ENCODE assay signal across 19 cellular contexts in genomic region chr10:70111496-70111895, GRCh38. TPM values are rescaled to one million over a fixed set of nuclear protein-coding genes. Genes with fewer than 3 reads are reported as not detected.
DNase-seq lines count a peak whose midpoint lies in the region; ATAC-seq, FAIRE-seq and TF ChIP-seq lines count a peak whose summit lies in the region.
"Had no signal": no experiment of that assay in that cellular context is flagged by ENCODE, and none has a peak within 500 bp of the region (broad histone marks: within the 10 kb centered on the region; RNA-seq: fewer than 3 reads in every experiment).

No MANE protein-coding gene starts in this region.

- H2BK120ac ChIP-seq in H1 (replicated peaks; ENCODE audit: low read depth, low read length): no peak overlapping the region

- no peak overlapping the region for H4K5ac ChIP-seq in H1 (ENCODE audit: insufficient read length, low read depth, low read length)

- no peak overlapping the region for H3K4me3 ChIP-seq in H1 (ENCODE audit: extremely low read depth in 1 of 4, insufficient read depth in 2 of 4, low read depth in 3 of 4, low read length in 4 of 4)
- no peak overlapping the region for H3K4me3 ChIP-seq in spleen
- H3K4me3 ChIP-seq: BLaER1, GM23248 had no signal

- H3K18ac ChIP-seq in H1 (ENCODE audit: extremely low read depth, low read length): no peak overlapping the region

- POLR2A ChIA-PET in activated CD8-positive, alpha-beta T cell treated with anti-CD3 and anti-CD28 coated beads, Interleukin-2, amount 10 ng/mL, durations not matched to agents 7 days and 5 days (lab: Charles Lee): no interaction called here
- POLR2A ChIA-PET in activated CD8-positive, alpha-beta T cell treated with anti-CD3 and anti-CD28 coated beads for 36 hours (lab: Charles Lee): no interaction called here
- POLR2A ChIA-PET in RWPE1 (lab: Yijun Ruan, JAX; ENCODE audit: low non-redundant PET): no interaction called here
- POLR2A ChIA-PET in H1 (lab: Charles Lee; ENCODE audit: partially characterized antibody): no interaction called here

- no peak for TF ChIP-seq RAD21 in H1 (IDR thresholded peaks at IDR 0.05 in 1 of 2, conservative IDR thresholded peaks at IDR 0.05 in 1 of 2; ENCODE audit: low read depth in 2 of 2, low read length in 2 of 2)

- no peak overlapping the region for H2AK5ac ChIP-seq in H1 (ENCODE audit: low read depth, low read length)

- ATAC-seq in activated CD8-positive, alpha-beta T cell treated with anti-CD3 and anti-CD28 coated beads, Interleukin-2, amount 10 ng/mL, durations not matched to agents 7 days and 5 days: no peak
- no peak for ATAC-seq in activated CD8-positive, alpha-beta T cell treated with anti-CD3 and anti-CD28 coated beads for 36 hours
- no peak for ATAC-seq in HG03139 (IDR thresholded peaks at IDR 0.05; ENCODE audit: unreplicated experiment)

- 0 out of 2 replicates have a peak overlapping the region, but pooled peaks have one; percentile 65 for H4K8ac ChIP-seq in H1 (ENCODE audit: extremely low read depth, insufficient read depth, low read length)

- no peak for TF ChIP-seq POLR2A in H1 (IDR thresholded peaks at IDR 0.05; ENCODE audit: control extremely low read depth in 1 of 2, low read depth in 2 of 2, low read length in 2 of 2)
- TF ChIP-seq POLR2A in spleen (IDR thresholded peaks at IDR 0.05): no peak

- no peaks in the 10 kb centered on the region for H3K23me2 ChIP-seq in H1 (ENCODE audit: low read depth, low read length)

- no peak for FAIRE-seq in H1 (lab: Jason Lieb, UNC)
- FAIRE-seq: GM12892, GM18507, H54, HTR-8/SVneo had no signal

- no peak overlapping the region for H3K23ac ChIP-seq in H1 (ENCODE audit: insufficient read length)

- no peaks in the 10 kb centered on the region for H3K27me3 Mint-ChIP-seq in activated CD8-positive, alpha-beta T cell treated with anti-CD3 and anti-CD28 coated beads, Interleukin-2, amount 10 ng/mL, durations not matched to agents 7 days and 5 days (ENCODE audit: low read depth)
- H3K27me3 Mint-ChIP-seq in activated CD8-positive, alpha-beta T cell treated with anti-CD3 and anti-CD28 coated beads for 36 hours: no peaks in the 10 kb centered on the region
- H3K27me3 Mint-ChIP-seq: CD4-positive, alpha-beta memory T cell had no signal

- H3K36me3 ChIP-seq in H1 (ENCODE audit: control insufficient read depth in 2 of 4, insufficient read depth in 4 of 4, low read length in 3 of 4): no peaks in the 10 kb centered on the region; a peak in 1 of 8 replicates
- H3K36me3 ChIP-seq in spleen: peaks cover 0 to 70% (median 29%) of the 10 kb centered on the region in 6 donors

- peaks cover 27% of the 10 kb centered on the region for H3K4me1 Mint-ChIP-seq in activated CD8-positive, alpha-beta T cell treated with anti-CD3 and anti-CD28 coated beads, Interleukin-2, amount 10 ng/mL, durations not matched to agents 7 days and 5 days (ENCODE audit: low read depth)
- H3K4me1 Mint-ChIP-seq in activated CD8-positive, alpha-beta T cell treated with anti-CD3 and anti-CD28 coated beads for 36 hours (ENCODE audit: low read depth): peaks cover 15% of the 10 kb centered on the region

- CTCF ChIA-PET in activated CD8-positive, alpha-beta T cell treated with anti-CD3 and anti-CD28 coated beads, Interleukin-2, amount 10 ng/mL, durations not matched to agents 7 days and 5 days (lab: Charles Lee): interaction anchor here (1.6 kb wide), 1 partner anchor 16 kb away, joined by 3 read pairs; no protein-coding TSS in a partner anchor
- CTCF ChIA-PET in activated CD8-positive, alpha-beta T cell treated with anti-CD3 and anti-CD28 coated beads for 36 hours (lab: Charles Lee): interaction anchor here (1.2 kb wide), 1 partner anchor 153 kb away, joined by 3 read pairs; no protein-coding TSS in a partner anchor
- CTCF ChIA-PET in RWPE1 (lab: Yijun Ruan, JAX): no interaction called here
- CTCF ChIA-PET in H1 (lab: Charles Lee; ENCODE audit: partially characterized antibody): interaction anchor here (8.9 to 13.4 kb wide), 2 partner anchors 8 to 19 kb away, joined by 90 to 155 read pairs; no protein-coding TSS in a partner anchor

- no peaks in the 10 kb centered on the region for H3K79me1 ChIP-seq in H1 (ENCODE audit: low read depth, low read length)

- WGBS in H1 (ENCODE audit: extremely low coverage in 1 of 2, insufficient coverage in 1 of 2, insufficient read length in 1 of 2, insufficient replicate concordance in 2 of 2, low coverage in 1 of 2, low lambda C conversion rate in 2 of 2, missing lambda C conversion rate in 1 of 2), 2 experiments: 92% methylated on average over 22 of the region's 22 CpGs; no CpG with 5 or more reads in 1 of the 2 experiments
- WGBS in spleen, 5 donors: 92 to 98% (median 95%) methylated on average over 22 of the region's 22 CpGs

- no peak overlapping the region for H2BK5ac ChIP-seq in H1 (ENCODE audit: low read depth, low read length)

- intact Hi-C loops in activated CD8-positive, alpha-beta T cell treated with anti-CD3 and anti-CD28 coated beads for 36 hours (cut with micrococcal nuclease): no loop called here
- intact Hi-C loops in spleen (cut with DNase I; ENCODE audit: low total_unique reads): no loop called here

- peaks cover 0 to 2% (median under 1%) of the 10 kb centered on the region in 4 experiments; a peak in 2 of 7 replicates for H3K4me1 ChIP-seq in H1 (replicated peaks in 1 of 4; ENCODE audit: control insufficient read depth in 3 of 4, insufficient read depth in 4 of 4, low read length in 3 of 4)
- H3K4me1 ChIP-seq in spleen: peaks cover 0 to 10% (median 6%) of the 10 kb centered on the region in 6 donors

- 0 out of 2 replicates have a peak overlapping the region, but pooled peaks have one; percentile 8 for H3K27ac ChIP-seq in RWPE1
- no peak overlapping the region for H3K27ac ChIP-seq in H1 (ENCODE audit: low read depth, low read length)
- H3K27ac ChIP-seq in spleen: no peak overlapping the region
- H3K27ac ChIP-seq: BLaER1, GM23248 had no signal

- H3K56ac ChIP-seq in H1 (replicated peaks; ENCODE audit: insufficient read length, low read depth, low read length): no peak overlapping the region

- no peak overlapping the region for H2BK15ac ChIP-seq in H1 (ENCODE audit: low read length)

- peak overlapping the region; percentile 30 for H3K27ac Mint-ChIP-seq in activated CD8-positive, alpha-beta T cell treated with anti-CD3 and anti-CD28 coated beads, Interleukin-2, amount 10 ng/mL, durations not matched to agents 7 days and 5 days
- H3K27ac Mint-ChIP-seq in activated CD8-positive, alpha-beta T cell treated with anti-CD3 and anti-CD28 coated beads for 36 hours: no peak overlapping the region

- no peak overlapping the region for H3K14ac ChIP-seq in H1 (ENCODE audit: insufficient read length)

- H3K4me3 Mint-ChIP-seq in activated CD8-positive, alpha-beta T cell treated with anti-CD3 and anti-CD28 coated beads, Interleukin-2, amount 10 ng/mL, durations not matched to agents 7 days and 5 days: no peak overlapping the region
- H3K4me3 Mint-ChIP-seq in activated CD8-positive, alpha-beta T cell treated with anti-CD3 and anti-CD28 coated beads for 36 hours: no peak overlapping the region
- H3K4me3 Mint-ChIP-seq: CD4-positive, alpha-beta memory T cell had no signal

- H3K4me2 ChIP-seq in H1 (ENCODE audit: insufficient read depth in 1 of 2, low read depth in 2 of 2, low read length in 2 of 2): no peak overlapping the region
- H3K4me2 ChIP-seq: BLaER1 had no signal

- H4K20me1 ChIP-seq in H1 (replicated peaks in 1 of 2; ENCODE audit: control insufficient read depth in 1 of 2, insufficient read depth in 2 of 2, low read length in 2 of 2): peaks cover 0 to 4% of the 10 kb centered on the region in 2 experiments
- H4K20me1 ChIP-seq: BLaER1 had no signal

- no peaks in the 10 kb centered on the region for H3K79me2 ChIP-seq in H1 (ENCODE audit: control insufficient read depth in 1 of 2, insufficient read depth in 2 of 2, low read length in 2 of 2)

- no peak overlapping the region for H4K91ac ChIP-seq in H1 (replicated peaks; ENCODE audit: insufficient read length, low read length)

- H3K9me3 Mint-ChIP-seq in activated CD8-positive, alpha-beta T cell treated with anti-CD3 and anti-CD28 coated beads, Interleukin-2, amount 10 ng/mL, durations not matched to agents 7 days and 5 days (ENCODE audit: insufficient read depth): no peaks in the 10 kb centered on the region
- no peaks in the 10 kb centered on the region for H3K9me3 Mint-ChIP-seq in activated CD8-positive, alpha-beta T cell treated with anti-CD3 and anti-CD28 coated beads for 36 hours
- H3K9me3 Mint-ChIP-seq: CD4-positive, alpha-beta memory T cell had no signal

- no peak overlapping the region for H2BK20ac ChIP-seq in H1 (ENCODE audit: low read length)

- no peak overlapping the region for H3K9ac ChIP-seq in H1 (replicated peaks in 1 of 4; ENCODE audit: extremely low read depth in 1 of 4, low read depth in 3 of 4, low read length in 3 of 4)
- H3K9ac ChIP-seq: BLaER1, GM23248 had no signal

- H3K27me3 ChIP-seq in H1 (replicated peaks in 1 of 4; ENCODE audit: control insufficient read depth in 3 of 4, extremely low read depth in 1 of 4, insufficient read depth in 3 of 4, low read length in 3 of 4) (no peaks in the 10 kb centered on the region), spleen (replicated peaks in 1 of 7) (no peaks in the 10 kb centered on the region)
- H3K27me3 ChIP-seq: BLaER1 had no signal

- TF ChIP-seq CTCF in activated CD8-positive, alpha-beta T cell treated with anti-CD3 and anti-CD28 coated beads for 36 hours (IDR thresholded peaks at IDR 0.05): no peak
- TF ChIP-seq CTCF in RWPE1 (conservative IDR thresholded peaks at IDR 0.05; ENCODE audit: low read depth): no peak
- no peak for TF ChIP-seq CTCF in H1 (IDR thresholded peaks at IDR 0.05; ENCODE audit: control extremely low read depth in 1 of 3, insufficient read depth in 1 of 3, low read depth in 1 of 3, low read length in 3 of 3)
- TF ChIP-seq CTCF in spleen (IDR thresholded peaks at IDR 0.05 in 8 of 11, conservative IDR thresholded peaks at IDR 0.05 in 3 of 11): no peak

- TF ChIP-seq EP300 in H1 (IDR thresholded peaks at IDR 0.05; ENCODE audit: borderline replicate concordance in 1 of 2, low read depth in 2 of 2, low read length in 2 of 2): no peak

- H3K9me3 ChIP-seq in H1 (ENCODE audit: insufficient read depth in 2 of 2, low read depth in 1 of 2, low read length in 1 of 2): no peaks in the 10 kb centered on the region
- H3K9me3 ChIP-seq in spleen: no peaks in the 10 kb centered on the region
- H3K9me3 ChIP-seq: BLaER1 had no signal

- H3K36me3 Mint-ChIP-seq in activated CD8-positive, alpha-beta T cell treated with anti-CD3 and anti-CD28 coated beads, Interleukin-2, amount 10 ng/mL, durations not matched to agents 7 days and 5 days (ENCODE audit: low read depth): peaks cover 23% of the 10 kb centered on the region
- peaks cover 10% of the 10 kb centered on the region for H3K36me3 Mint-ChIP-seq in activated CD8-positive, alpha-beta T cell treated with anti-CD3 and anti-CD28 coated beads for 36 hours (ENCODE audit: low read depth)

- no peak overlapping the region for H2AFZ ChIP-seq in H1 (ENCODE audit: low read length)
- H2AFZ ChIP-seq: GM23248 had no signal

- no peak overlapping the region for H3K4ac ChIP-seq in H1 (replicated peaks; ENCODE audit: insufficient read length, low read depth, low read length)

- DNase-seq in activated CD8-positive, alpha-beta T cell treated with anti-CD3 and anti-CD28 coated beads, Interleukin-2, amount 10 ng/mL, durations not matched to agents 7 days and 5 days: no peak
- DNase-seq in activated CD8-positive, alpha-beta T cell treated with anti-CD3 and anti-CD28 coated beads for 36 hours: no peak
- no peak for DNase-seq in RWPE1 (ENCODE audit: low spot score)
- no peak for DNase-seq in H1 (ENCODE audit: low read depth in 1 of 2, low spot score in 2 of 2)
- peak; percentile 70 for DNase-seq in spleen
- DNase-seq in NCI-H2171 treated with DMSO at 0.1 percent for 48 hours (lab: John Stamatoyannopoulos, UW): no peak
- DNase-seq: 8988T; CD4-positive, alpha-beta memory T cell; DMS153; DMS79; GDM1; GM23248; HCEC 1CT had no signal

- H2BK12ac ChIP-seq in H1 (ENCODE audit: low read depth, low read length): no peak overlapping the region

RNA-seq across cellular contexts. Expression of gene AIFM2, which starts 21.1 kb away (rescaled TPM):
- total RNA-seq in activated CD8-positive, alpha-beta T cell treated with anti-CD3 and anti-CD28 coated beads, Interleukin-2, amount 10 ng/mL, durations not matched to agents 7 days and 5 days: 1 to 10 TPM; 7.2 to 7.5 TPM
- total RNA-seq in activated CD8-positive, alpha-beta T cell treated with anti-CD3 and anti-CD28 coated beads for 36 hours: 1 to 10 TPM; 6.3 to 8.2 TPM
- total RNA-seq in H1 (2021; fragmentation: NEBNext Ultra II Directional; extraction: Animal tissue kit (Norgen Biotek cat#: 25700)): 3.0 and 4.0 TPM in 2 replicates
- polyA plus RNA-seq in H1 (2011; rRNA removed): 3.5 and 4.0 TPM in 2 replicates
- 3.3 TPM for polyA plus RNA-seq in H1 (2011; cell fraction: cytosol; rRNA removed)
- 4.1 TPM for polyA plus RNA-seq in H1 (2011; cell fraction: nucleus; rRNA removed)
- 2.5 to 5.1 TPM (median 4.2 TPM) in 4 replicates for polyA plus RNA-seq in H1 (2012, experiment 1 of 2)
- 2.3 TPM for polyA plus RNA-seq in H1 (2012, experiment 2 of 2)
- 1.8 TPM for polyA plus RNA-seq in H1 (2013, experiment 1 of 2)
- 1.6 TPM for polyA plus RNA-seq in H1 (2013, experiment 2 of 2)
- 2.2 and 2.3 TPM in 2 replicates for polyA minus RNA-seq in H1 (2011; rRNA and poly(A)+ RNA removed)
- 2.7 TPM for polyA minus RNA-seq in H1 (2011; cell fraction: cytosol; rRNA and poly(A)+ RNA removed)
- polyA minus RNA-seq in H1 (2011; cell fraction: nucleus; rRNA and poly(A)+ RNA removed): 1.4 TPM
- 1 to 10 TPM; 5.1 to 9.4 (median 8.7) TPM for total RNA-seq in spleen
- 1 to 10 TPM; 4.3 to 6.2 (median 6.2) TPM for polyA plus RNA-seq in spleen

RNA-seq across cellular contexts. Expression of gene TYSND1, which starts 35.0 kb away (rescaled TPM):
- total RNA-seq in activated CD8-positive, alpha-beta T cell treated with anti-CD3 and anti-CD28 coated beads, Interleukin-2, amount 10 ng/mL, durations not matched to agents 7 days and 5 days: 10 to 100 TPM; 12.0 to 13.4 TPM
- total RNA-seq in activated CD8-positive, alpha-beta T cell treated with anti-CD3 and anti-CD28 coated beads for 36 hours: 10 to 100 TPM; 20.0 to 20.3 TPM
- 14.1 and 15.0 TPM in 2 replicates for total RNA-seq in H1 (2021; fragmentation: NEBNext Ultra II Directional; extraction: Animal tissue kit (Norgen Biotek cat#: 25700))
- polyA plus RNA-seq in H1 (2011; rRNA removed): 11.9 and 15.9 TPM in 2 replicates
- polyA plus RNA-seq in H1 (2011; cell fraction: cytosol; rRNA removed): 13.0 TPM
- polyA plus RNA-seq in H1 (2011; cell fraction: nucleus; rRNA removed): 39.9 TPM
- 10.9 to 15.9 TPM (median 14.0 TPM) in 4 replicates for polyA plus RNA-seq in H1 (2012, experiment 1 of 2)
- 14.2 TPM for polyA plus RNA-seq in H1 (2012, experiment 2 of 2)
- 9.2 TPM for polyA plus RNA-seq in H1 (2013, experiment 1 of 2)
- 9.0 TPM for polyA plus RNA-seq in H1 (2013, experiment 2 of 2)
- polyA minus RNA-seq in H1 (2011; rRNA and poly(A)+ RNA removed): 9.3 and 10.3 TPM in 2 replicates
- 6.7 TPM for polyA minus RNA-seq in H1 (2011; cell fraction: cytosol; rRNA and poly(A)+ RNA removed)
- 14.4 TPM for polyA minus RNA-seq in H1 (2011; cell fraction: nucleus; rRNA and poly(A)+ RNA removed)
- total RNA-seq in spleen: 10 to 100 TPM; 14.1 to 20.3 (median 16.6) TPM
- polyA plus RNA-seq in spleen: 10 to 100 TPM; 15.2 to 20.9 (median 19.2) TPM

RNA-seq across cellular contexts. Expression of gene SAR1A, which starts 58.8 kb away (rescaled TPM):
- 100 to 1,000 TPM; 157 to 160 TPM for total RNA-seq in activated CD8-positive, alpha-beta T cell treated with anti-CD3 and anti-CD28 coated beads, Interleukin-2, amount 10 ng/mL, durations not matched to agents 7 days and 5 days
- total RNA-seq in activated CD8-positive, alpha-beta T cell treated with anti-CD3 and anti-CD28 coated beads for 36 hours: 100 to 1,000 TPM in 1 of 2 experiments, 10 to 100 TPM in 1; 95.9 to 101 TPM
- 128 and 136 TPM in 2 replicates for total RNA-seq in H1 (2021; fragmentation: NEBNext Ultra II Directional; extraction: Animal tissue kit (Norgen Biotek cat#: 25700))
- polyA plus RNA-seq in H1 (2011; rRNA removed) (14.4 and 23.7 TPM in 2 replicates), spleen (10 to 100 TPM; 27.3 to 33.2 (median 28.4) TPM)
- 29.6 TPM for polyA plus RNA-seq in H1 (2011; cell fraction: cytosol; rRNA removed)
- 9.7 TPM for polyA plus RNA-seq in H1 (2011; cell fraction: nucleus; rRNA removed)
- polyA plus RNA-seq in H1 (2012, experiment 1 of 2): 44.0 to 72.4 TPM (median 56.9 TPM) in 4 replicates
- polyA plus RNA-seq in H1 (2012, experiment 2 of 2): 7.9 TPM
- 52.2 TPM for polyA plus RNA-seq in H1 (2013, experiment 1 of 2)
- polyA plus RNA-seq in H1 (2013, experiment 2 of 2): 59.1 TPM
- polyA minus RNA-seq in H1 (2011; rRNA and poly(A)+ RNA removed): 91.5 and 112 TPM in 2 replicates
- polyA minus RNA-seq in H1 (2011; cell fraction: cytosol; rRNA and poly(A)+ RNA removed): 39.3 TPM
- polyA minus RNA-seq in H1 (2011; cell fraction: nucleus; rRNA and poly(A)+ RNA removed): 23.3 TPM
- total RNA-seq in spleen: 100 to 1,000 TPM in 1 of 7 donors, 10 to 100 TPM in 6; 63.6 to 107 (median 79.5) TPM

RNA-seq across cellular contexts. Expression of gene MACROH2A2, which starts 58.9 kb away (rescaled TPM):
- total RNA-seq in activated CD8-positive, alpha-beta T cell treated with anti-CD3 and anti-CD28 coated beads, Interleukin-2, amount 10 ng/mL, durations not matched to agents 7 days and 5 days: 1 to 10 TPM; 6.2 to 7.4 TPM
- 1 to 10 TPM; 3.6 to 3.9 TPM for total RNA-seq in activated CD8-positive, alpha-beta T cell treated with anti-CD3 and anti-CD28 coated beads for 36 hours
- 7.8 and 7.9 TPM in 2 replicates for total RNA-seq in H1 (2021; fragmentation: NEBNext Ultra II Directional; extraction: Animal tissue kit (Norgen Biotek cat#: 25700))
- polyA plus RNA-seq in H1 (2011; rRNA removed) (9.3 and 12.4 TPM in 2 replicates), spleen (1 to 10 TPM; 2.6 to 4.9 (median 3.5) TPM)
- 13.6 TPM for polyA plus RNA-seq in H1 (2011; cell fraction: cytosol; rRNA removed)
- polyA plus RNA-seq in H1 (2011; cell fraction: nucleus; rRNA removed): 11.5 TPM
- 14.4 to 23.3 TPM (median 20.2 TPM) in 4 replicates for polyA plus RNA-seq in H1 (2012, experiment 1 of 2)
- polyA plus RNA-seq in H1 (2012, experiment 2 of 2): 16.6 TPM
- 8.2 TPM for polyA plus RNA-seq in H1 (2013, experiment 1 of 2)
- 9.1 TPM for polyA plus RNA-seq in H1 (2013, experiment 2 of 2)
- polyA minus RNA-seq in H1 (2011; rRNA and poly(A)+ RNA removed): 4.5 and 6.0 TPM in 2 replicates
- 8.1 TPM for polyA minus RNA-seq in H1 (2011; cell fraction: cytosol; rRNA and poly(A)+ RNA removed)
- polyA minus RNA-seq in H1 (2011; cell fraction: nucleus; rRNA and poly(A)+ RNA removed): 4.3 TPM
- total RNA-seq in spleen: 1 to 10 TPM; 1.2 to 4.2 (median 3.0) TPM
